ENCODE assay signal across 32 cellular contexts in genomic region chr17:62219500-62219899, GRCh38.
"Had no signal": no experiment of that assay in that cellular context is flagged by ENCODE, and none has a peak within 500 bp of the region (broad histone marks: within the 10 kb centered on the region; RNA-seq: fewer than 3 reads in every experiment).

No MANE protein-coding gene starts in this region.

- H3K4me3 ChIP-seq: MG63 had no signal

- H3K27me3 Mint-ChIP-seq: brain had no signal

- H3K9me3 Mint-ChIP-seq: activated naive CD4-positive, alpha-beta T cell treated with anti-CD3 and anti-CD28 coated beads, Interleukin-2, amount 10 ng/mL, durations not matched to agents 7 days and 5 days; activated naive CD8-positive, alpha-beta T cell treated with anti-CD3 and anti-CD28 coated beads, Interleukin-2, amount 50 U/mL, for 24 hours; activated T-helper 1 cell treated with anti-CD3 and anti-CD28 coated beads, Interleukin-12 subunit alpha, Interleukin-12 subunit beta, Interleukin-2, Interleukin-4 antibody, amounts not matched to agents 30 ng/mL and 10 ng/mL and 1 ng/mL, durations not matched to agents 14 hours and 24 hours and 36 hours had no signal

- H3K27me3 ChIP-seq: MG63 had no signal

- ATAC-seq: activated naive CD8-positive, alpha-beta T cell treated with anti-CD3 and anti-CD28 coated beads, Interleukin-2, amount 50 U/mL, for 24 hours; activated T-cell treated with anti-CD3 and anti-CD28 coated beads, Interleukin-2, amount 50 U/mL, for 4 hours had no signal

- H3K27ac Mint-ChIP-seq: activated B cell treated with CpG ODN at 0.5 μM for 24 hours; activated CD4-positive, alpha-beta memory T cell treated with anti-CD3 and anti-CD28 coated beads for 36 hours; activated naive CD4-positive, alpha-beta T cell treated with anti-CD3 and anti-CD28 coated beads, Interleukin-2, amount 10 ng/mL, durations not matched to agents 7 days and 5 days; activated naive CD8-positive, alpha-beta T cell; activated naive CD8-positive, alpha-beta T cell treated with anti-CD3 and anti-CD28 coated beads, Interleukin-2, amount 50 U/mL, for 24 hours; activated T-helper 1 cell treated with anti-CD3 and anti-CD28 coated beads, Interleukin-12 subunit alpha, Interleukin-12 subunit beta, Interleukin-2, Interleukin-4 antibody, amounts not matched to agents 30 ng/mL and 10 ng/mL and 1 ng/mL, durations not matched to agents 14 hours and 24 hours and 36 hours; brain had no signal

- H3K9me3 ChIP-seq: MG63 had no signal

- FAIRE-seq: bronchial epithelial cell had no signal

- H3K36me3 Mint-ChIP-seq: activated CD4-positive, alpha-beta memory T cell treated with anti-CD3 and anti-CD28 coated beads for 36 hours; activated naive CD4-positive, alpha-beta T cell treated with anti-CD3 and anti-CD28 coated beads, Interleukin-2, amount 10 ng/mL, durations not matched to agents 7 days and 5 days; activated naive CD8-positive, alpha-beta T cell; brain had no signal

- H3K4me3 Mint-ChIP-seq: activated B cell treated with CpG ODN at 0.5 μM for 24 hours; activated CD4-positive, alpha-beta memory T cell treated with anti-CD3 and anti-CD28 coated beads for 36 hours; activated naive CD4-positive, alpha-beta T cell treated with anti-CD3 and anti-CD28 coated beads, Interleukin-2, amount 10 ng/mL, durations not matched to agents 7 days and 5 days; activated naive CD8-positive, alpha-beta T cell; activated naive CD8-positive, alpha-beta T cell treated with anti-CD3 and anti-CD28 coated beads, Interleukin-2, amount 50 U/mL, for 24 hours; activated T-cell treated with anti-CD3 and anti-CD28 coated beads, Interleukin-2, amount 50 U/mL, for 4 hours; activated T-helper 1 cell treated with anti-CD3 and anti-CD28 coated beads, Interleukin-12 subunit alpha, Interleukin-12 subunit beta, Interleukin-2, Interleukin-4 antibody, amounts not matched to agents 30 ng/mL and 10 ng/mL and 1 ng/mL, durations not matched to agents 14 hours and 24 hours and 36 hours; brain had no signal

- H3K36me3 ChIP-seq: MG63 had no signal

- H3K27ac ChIP-seq: VCaP had no signal

- DNase-seq: activated B cell treated with CpG ODN at 0.5 μM for 24 hours; activated CD4-positive, alpha-beta memory T cell treated with anti-CD3 and anti-CD28 coated beads for 36 hours; activated CD4-positive, alpha-beta T cell treated with anti-CD3 and anti-CD28 coated beads for 4 hours; activated CD4-positive, alpha-beta T cell treated with anti-CD3 and anti-CD28 coated beads, Interleukin-2, amount 50 U/mL, for 1 hour; activated CD4-positive, CD25-positive, alpha-beta regulatory T cell treated with anti-CD3 and anti-CD28 coated beads, Interleukin-2, amount 50 U/mL, for 72 hours; activated CD8-positive, alpha-beta memory T cell treated with anti-CD3 and anti-CD28 coated beads, Interleukin-2, amount 50 U/mL, for 4 hours; activated effector memory CD4-positive, alpha-beta T cell treated with Interleukin-2 at 50 U/mL for 16 hours; activated naive CD4-positive, alpha-beta T cell treated with anti-CD3 and anti-CD28 coated beads, Interleukin-2, amount 10 ng/mL, durations not matched to agents 7 days and 5 days; activated naive CD8-positive, alpha-beta T cell treated with anti-CD3 and anti-CD28 coated beads, Interleukin-2, amount 50 U/mL, for 24 hours; activated T-cell treated with anti-CD3 and anti-CD28 coated beads for 4 hours; activated T-cell treated with anti-CD3 and anti-CD28 coated beads, Interleukin-2, amount 50 U/mL, for 4 hours; anterior cingulate cortex; caudate nucleus; cerebellar nuclear complex; cortex of kidney; MG63; NCI-H1048; NCI-H1105 treated with DMSO at 0.1 percent for 48 hours; NCI-H1436; NCI-H1694; NCI-H2029; NCI-H345; NCI-H526; NCI-H748 treated with DMSO at 0.1 percent for 48 hours; NK-92 treated with Interleukin-12 subunit alpha and Interleukin-12 subunit beta, amount 100 ng/mL, for 24 hours; Right ventricle myocardium superior; T1000 had no signal

- H3K4me1 Mint-ChIP-seq: activated B cell treated with CpG ODN at 0.5 μM for 24 hours; activated naive CD4-positive, alpha-beta T cell treated with anti-CD3 and anti-CD28 coated beads, Interleukin-2, amount 10 ng/mL, durations not matched to agents 7 days and 5 days; activated naive CD8-positive, alpha-beta T cell treated with anti-CD3 and anti-CD28 coated beads, Interleukin-2, amount 50 U/mL, for 24 hours; brain had no signal
